Comparison of ENCODE assay signal across 29 cellular contexts in the genomic region with DNA sequence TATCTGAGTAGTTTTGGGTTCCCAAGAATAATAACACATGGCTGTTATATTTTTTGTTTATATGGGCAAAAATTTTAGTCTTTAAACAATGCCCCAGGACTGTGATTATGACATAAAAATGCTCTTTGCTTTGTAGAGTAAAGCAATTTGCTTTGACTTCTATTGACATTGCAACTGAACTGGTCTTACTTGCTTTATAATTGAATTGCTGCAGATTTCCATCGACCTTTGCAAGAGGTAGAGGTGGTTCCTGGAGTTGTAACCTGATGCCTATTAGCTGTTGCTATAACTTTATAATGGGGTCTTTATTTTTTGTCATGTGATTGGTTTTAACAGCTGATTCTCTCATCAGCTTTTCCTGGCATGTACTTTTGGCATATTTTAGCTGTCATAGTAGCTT.
"Had no signal": no experiment of that assay in that cellular context is flagged by ENCODE, and none has a peak within 500 bp of the region (broad histone marks: within the 10 kb centered on the region; RNA-seq: fewer than 3 reads in every experiment).

No MANE protein-coding gene starts in this region.

- FAIRE-seq: frontal cortex had no signal

- H3K27me3 ChIP-seq: body of pancreas, cardiac muscle cell, colonic mucosa, upper lobe of right lung had no signal

- H3K9me3 Mint-ChIP-seq: stimulated activated effector memory CD8-positive, alpha-beta T cell treated with anti-CD3 and anti-CD28 coated beads, Interleukin-12 subunit alpha, Interleukin-12 subunit beta, amount 100 ng/mL, for 72 hours had no signal

- DNase-seq: activated CD4-positive, alpha-beta memory T cell treated with anti-CD3 and anti-CD28 coated beads, Interleukin-2, amount 10 ng/mL, durations not matched to agents 7 days and 5 days; activated CD4-positive, alpha-beta T cell treated with anti-CD3 and anti-CD28 coated beads for 1 hour; activated CD4-positive, alpha-beta T cell treated with anti-CD3 and anti-CD28 coated beads, Interleukin-2, amount 10 ng/mL, durations not matched to agents 7 days and 5 days; activated naive CD4-positive, alpha-beta T cell; activated T-cell treated with anti-CD3 and anti-CD28 coated beads, Interleukin-2, amount 50 U/mL, for 48 hours; anterior cingulate cortex; body of pancreas; cerebellar nuclear complex; colonic mucosa; effector CD8-positive, alpha-beta T cell; kidney glomerular epithelial cell; left ventricle myocardium superior; mammary epithelial cell; naive thymus-derived CD4-positive, alpha-beta T cell; occipital lobe; posterior cingulate gyrus; stimulated activated CD4-positive, alpha-beta T cell treated with anti-CD3 and anti-CD28 coated beads, Interleukin-4, amount 100 ng/mL, for 24 hours; stimulated activated naive CD8-positive, alpha-beta T cell treated with anti-CD3 and anti-CD28 coated beads, Interleukin-15, amount 100 ng/mL, for 72 hours; substantia nigra; T-helper 9 cell; upper lobe of right lung had no signal

- H3K4me3 Mint-ChIP-seq: activated CD4-positive, alpha-beta memory T cell treated with anti-CD3 and anti-CD28 coated beads, Interleukin-2, amount 10 ng/mL, durations not matched to agents 7 days and 5 days; activated CD4-positive, alpha-beta T cell treated with anti-CD3 and anti-CD28 coated beads, Interleukin-2, amount 10 ng/mL, durations not matched to agents 7 days and 5 days; naive thymus-derived CD4-positive, alpha-beta T cell; neural crest cell; stimulated activated effector memory CD8-positive, alpha-beta T cell treated with anti-CD3 and anti-CD28 coated beads, Interleukin-12 subunit alpha, Interleukin-12 subunit beta, amount 100 ng/mL, for 72 hours; stimulated activated naive CD8-positive, alpha-beta T cell treated with anti-CD3 and anti-CD28 coated beads, Interleukin-15, amount 100 ng/mL, for 72 hours; T-helper 1 cell treated with Interleukin-12 subunit alpha and Interleukin-12 subunit beta and Interleukin-4 antibody, amounts not matched to agents 30 μg/mL and 1 μg/mL, for 36 hours had no signal

- H3K27ac ChIP-seq: body of pancreas, cardiac muscle cell, colonic mucosa, skin epidermis, upper lobe of right lung had no signal

- H3K4me3 ChIP-seq: body of pancreas, cardiac muscle cell, colonic mucosa, skin epidermis, upper lobe of right lung had no signal

- H3K4me1 ChIP-seq: colonic mucosa had no signal

- H3K4me1 Mint-ChIP-seq: activated CD4-positive, alpha-beta T cell treated with anti-CD3 and anti-CD28 coated beads, Interleukin-2, amount 10 ng/mL, durations not matched to agents 7 days and 5 days; naive thymus-derived CD4-positive, alpha-beta T cell had no signal

- H3K9me3 ChIP-seq: body of pancreas, colonic mucosa, upper lobe of right lung had no signal

- H3K36me3 ChIP-seq: cardiac muscle cell, colonic mucosa, upper lobe of right lung had no signal

- H3K27me3 Mint-ChIP-seq: activated CD4-positive, alpha-beta memory T cell treated with anti-CD3 and anti-CD28 coated beads, Interleukin-2, amount 10 ng/mL, durations not matched to agents 7 days and 5 days; activated CD4-positive, alpha-beta T cell treated with anti-CD3 and anti-CD28 coated beads, Interleukin-2, amount 10 ng/mL, durations not matched to agents 7 days and 5 days; naive thymus-derived CD4-positive, alpha-beta T cell; stimulated activated naive CD8-positive, alpha-beta T cell treated with anti-CD3 and anti-CD28 coated beads, Interleukin-15, amount 100 ng/mL, for 72 hours had no signal

- ATAC-seq: activated naive CD4-positive, alpha-beta T cell treated with anti-CD3 and anti-CD28 coated beads, Interleukin-2, amount 50 U/mL, for 72 hours; body of pancreas; left ventricle myocardium superior; naive thymus-derived CD4-positive, alpha-beta T cell; sciatic nerve; stimulated activated effector memory CD8-positive, alpha-beta T cell treated with anti-CD3 and anti-CD28 coated beads, Interleukin-12 subunit alpha, Interleukin-12 subunit beta, amount 100 ng/mL, for 72 hours; stimulated activated naive CD8-positive, alpha-beta T cell treated with anti-CD3 and anti-CD28 coated beads, Interleukin-15, amount 100 ng/mL, for 72 hours; upper lobe of right lung had no signal

- H3K36me3 Mint-ChIP-seq: stimulated activated effector memory CD8-positive, alpha-beta T cell treated with anti-CD3 and anti-CD28 coated beads, Interleukin-12 subunit alpha, Interleukin-12 subunit beta, amount 100 ng/mL, for 72 hours had no signal

- H3K27ac Mint-ChIP-seq: activated CD4-positive, alpha-beta memory T cell treated with anti-CD3 and anti-CD28 coated beads, Interleukin-2, amount 10 ng/mL, durations not matched to agents 7 days and 5 days; activated CD4-positive, alpha-beta T cell treated with anti-CD3 and anti-CD28 coated beads, Interleukin-2, amount 10 ng/mL, durations not matched to agents 7 days and 5 days; activated naive CD4-positive, alpha-beta T cell treated with anti-CD3 and anti-CD28 coated beads, Interleukin-2, amount 50 U/mL, for 72 hours; stimulated activated effector memory CD8-positive, alpha-beta T cell treated with anti-CD3 and anti-CD28 coated beads, Interleukin-12 subunit alpha, Interleukin-12 subunit beta, amount 100 ng/mL, for 72 hours; T-helper 1 cell treated with Interleukin-12 subunit alpha and Interleukin-12 subunit beta and Interleukin-4 antibody, amounts not matched to agents 30 μg/mL and 1 μg/mL, for 36 hours had no signal
